1 cellular context compared by ENCODE assay signal in the genomic region with DNA sequence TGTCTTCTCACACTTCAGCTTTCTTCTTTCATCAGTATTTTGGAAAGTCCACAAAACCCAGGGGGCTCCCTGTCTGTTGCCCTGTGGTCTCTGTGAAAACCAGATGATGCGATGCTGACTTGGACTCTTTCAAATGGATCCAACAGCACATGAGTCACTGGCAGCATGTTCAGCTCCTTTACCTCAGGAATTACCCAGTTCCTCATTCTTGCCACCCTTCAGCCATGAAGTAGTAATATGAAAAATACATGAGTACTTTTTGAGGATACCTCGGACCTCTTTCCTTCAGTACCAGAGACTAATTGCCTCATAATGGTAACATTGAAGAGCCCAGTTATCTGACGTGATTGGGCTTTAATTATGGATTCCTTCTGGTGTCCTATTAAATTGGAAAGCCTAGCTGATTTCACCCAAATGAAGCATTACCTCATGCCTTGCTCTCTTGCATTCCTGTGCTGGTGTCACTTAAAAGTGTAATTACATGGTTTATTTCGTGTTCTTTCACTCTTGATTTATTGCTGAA.
TF ChIP-seq lines count a peak whose summit lies in the region.

No MANE protein-coding gene starts in this region.

TF ChIP-seq in GM12878, 131 proteins besides CTCF, POLR2A, EP300 and RAD21 (continued from another document and continues in another):
- TF ChIP-seq, protein P1, sequence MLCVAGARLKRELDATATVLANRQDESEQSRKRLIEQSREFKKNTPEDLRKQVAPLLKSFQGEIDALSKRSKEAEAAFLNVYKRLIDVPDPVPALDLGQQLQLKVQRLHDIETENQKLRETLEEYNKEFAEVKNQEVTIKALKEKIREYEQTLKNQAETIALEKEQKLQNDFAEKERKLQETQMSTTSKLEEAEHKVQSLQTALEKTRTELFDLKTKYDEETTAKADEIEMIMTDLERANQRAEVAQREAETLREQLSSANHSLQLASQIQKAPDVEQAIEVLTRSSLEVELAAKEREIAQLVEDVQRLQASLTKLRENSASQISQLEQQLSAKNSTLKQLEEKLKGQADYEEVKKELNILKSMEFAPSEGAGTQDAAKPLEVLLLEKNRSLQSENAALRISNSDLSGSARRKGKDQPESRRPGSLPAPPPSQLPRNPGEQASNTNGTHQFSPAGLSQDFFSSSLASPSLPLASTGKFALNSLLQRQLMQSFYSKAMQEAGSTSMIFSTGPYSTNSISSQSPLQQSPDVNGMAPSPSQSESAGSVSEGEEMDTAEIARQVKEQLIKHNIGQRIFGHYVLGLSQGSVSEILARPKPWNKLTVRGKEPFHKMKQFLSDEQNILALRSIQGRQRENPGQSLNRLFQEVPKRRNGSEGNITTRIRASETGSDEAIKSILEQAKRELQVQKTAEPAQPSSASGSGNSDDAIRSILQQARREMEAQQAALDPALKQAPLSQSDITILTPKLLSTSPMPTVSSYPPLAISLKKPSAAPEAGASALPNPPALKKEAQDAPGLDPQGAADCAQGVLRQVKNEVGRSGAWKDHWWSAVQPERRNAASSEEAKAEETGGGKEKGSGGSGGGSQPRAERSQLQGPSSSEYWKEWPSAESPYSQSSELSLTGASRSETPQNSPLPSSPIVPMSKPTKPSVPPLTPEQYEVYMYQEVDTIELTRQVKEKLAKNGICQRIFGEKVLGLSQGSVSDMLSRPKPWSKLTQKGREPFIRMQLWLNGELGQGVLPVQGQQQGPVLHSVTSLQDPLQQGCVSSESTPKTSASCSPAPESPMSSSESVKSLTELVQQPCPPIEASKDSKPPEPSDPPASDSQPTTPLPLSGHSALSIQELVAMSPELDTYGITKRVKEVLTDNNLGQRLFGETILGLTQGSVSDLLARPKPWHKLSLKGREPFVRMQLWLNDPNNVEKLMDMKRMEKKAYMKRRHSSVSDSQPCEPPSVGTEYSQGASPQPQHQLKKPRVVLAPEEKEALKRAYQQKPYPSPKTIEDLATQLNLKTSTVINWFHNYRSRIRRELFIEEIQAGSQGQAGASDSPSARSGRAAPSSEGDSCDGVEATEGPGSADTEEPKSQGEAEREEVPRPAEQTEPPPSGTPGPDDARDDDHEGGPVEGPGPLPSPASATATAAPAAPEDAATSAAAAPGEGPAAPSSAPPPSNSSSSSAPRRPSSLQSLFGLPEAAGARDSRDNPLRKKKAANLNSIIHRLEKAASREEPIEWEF (IDR thresholded peaks at IDR 0.05; ENCODE audit: insufficient replicate concordance, low read depth, low read length) = peak; percentile 51
- TF ChIP-seq, protein P2, sequence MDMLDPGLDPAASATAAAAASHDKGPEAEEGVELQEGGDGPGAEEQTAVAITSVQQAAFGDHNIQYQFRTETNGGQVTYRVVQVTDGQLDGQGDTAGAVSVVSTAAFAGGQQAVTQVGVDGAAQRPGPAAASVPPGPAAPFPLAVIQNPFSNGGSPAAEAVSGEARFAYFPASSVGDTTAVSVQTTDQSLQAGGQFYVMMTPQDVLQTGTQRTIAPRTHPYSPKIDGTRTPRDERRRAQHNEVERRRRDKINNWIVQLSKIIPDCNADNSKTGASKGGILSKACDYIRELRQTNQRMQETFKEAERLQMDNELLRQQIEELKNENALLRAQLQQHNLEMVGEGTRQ (IDR thresholded peaks at IDR 0.05; ENCODE audit: borderline replicate concordance, low read depth, low read length) = no peak
- peak; percentile 45; the same call in 1 of the 2 replicates for TF ChIP-seq ZNF24 (IDR thresholded peaks at IDR 0.05)
- TF ChIP-seq HDAC2 (IDR thresholded peaks at IDR 0.05) = no peak
- peak; percentile 76; the same call in 2 of the 3 replicates for TF ChIP-seq POU2F2 (IDR thresholded peaks at IDR 0.05; ENCODE audit: borderline replicate concordance, low read depth, low read length)
- no peak; the same call in 1 of the 2 replicates for TF ChIP-seq SMC3 (IDR thresholded peaks at IDR 0.05; ENCODE audit: borderline replicate concordance, low read length)
- TF ChIP-seq NRF1 (conservative IDR thresholded peaks at IDR 0.05; ENCODE audit: low read depth, low read length) = no peak
- no peak for TF ChIP-seq SREBF1 (IDR thresholded peaks at IDR 0.05; ENCODE audit: low read length)
- TF ChIP-seq MEF2B (IDR thresholded peaks at IDR 0.05; ENCODE audit: partially characterized antibody, poor library complexity, severe bottlenecking) = peak; percentile 94
- peak; percentile 90 for TF ChIP-seq ATF7 (IDR thresholded peaks at IDR 0.05; ENCODE audit: low read depth)
- TF ChIP-seq CEBPB (IDR thresholded peaks at IDR 0.05; ENCODE audit: borderline replicate concordance in 1 of 2, low read depth in 2 of 2, low read length in 2 of 2) = peak in 1 of 2 experiments; percentile 67; a peak in 1 of 4 replicates
- peak; percentile 79; the same call in 1 of the 2 replicates for TF ChIP-seq STAT3 (IDR thresholded peaks at IDR 0.05; ENCODE audit: low read depth, low read length)
- peak; percentile 91 for TF ChIP-seq CBFB (IDR thresholded peaks at IDR 0.05; ENCODE audit: low read depth)
- no peak for TF ChIP-seq SMAD5 (IDR thresholded peaks at IDR 0.05; ENCODE audit: low read depth)
- no peak; the same call in 1 of the 2 replicates for TF ChIP-seq NR2F1 (conservative IDR thresholded peaks at IDR 0.05)
- TF ChIP-seq TCF3 (IDR thresholded peaks at IDR 0.05; ENCODE audit: borderline replicate concordance, insufficient read depth, low read depth, low read length) = no peak
- no peak for TF ChIP-seq KAT2A (conservative IDR thresholded peaks at IDR 0.05; ENCODE audit: control insufficient read depth, low read depth, low read length)
- TF ChIP-seq ZZZ3 (IDR thresholded peaks at IDR 0.05; ENCODE audit: control insufficient read depth, insufficient read length, low read depth) = no peak
- TF ChIP-seq ASH2L (IDR thresholded peaks at IDR 0.05; ENCODE audit: borderline replicate concordance, low read depth) = no peak
- TF ChIP-seq, protein P3, sequence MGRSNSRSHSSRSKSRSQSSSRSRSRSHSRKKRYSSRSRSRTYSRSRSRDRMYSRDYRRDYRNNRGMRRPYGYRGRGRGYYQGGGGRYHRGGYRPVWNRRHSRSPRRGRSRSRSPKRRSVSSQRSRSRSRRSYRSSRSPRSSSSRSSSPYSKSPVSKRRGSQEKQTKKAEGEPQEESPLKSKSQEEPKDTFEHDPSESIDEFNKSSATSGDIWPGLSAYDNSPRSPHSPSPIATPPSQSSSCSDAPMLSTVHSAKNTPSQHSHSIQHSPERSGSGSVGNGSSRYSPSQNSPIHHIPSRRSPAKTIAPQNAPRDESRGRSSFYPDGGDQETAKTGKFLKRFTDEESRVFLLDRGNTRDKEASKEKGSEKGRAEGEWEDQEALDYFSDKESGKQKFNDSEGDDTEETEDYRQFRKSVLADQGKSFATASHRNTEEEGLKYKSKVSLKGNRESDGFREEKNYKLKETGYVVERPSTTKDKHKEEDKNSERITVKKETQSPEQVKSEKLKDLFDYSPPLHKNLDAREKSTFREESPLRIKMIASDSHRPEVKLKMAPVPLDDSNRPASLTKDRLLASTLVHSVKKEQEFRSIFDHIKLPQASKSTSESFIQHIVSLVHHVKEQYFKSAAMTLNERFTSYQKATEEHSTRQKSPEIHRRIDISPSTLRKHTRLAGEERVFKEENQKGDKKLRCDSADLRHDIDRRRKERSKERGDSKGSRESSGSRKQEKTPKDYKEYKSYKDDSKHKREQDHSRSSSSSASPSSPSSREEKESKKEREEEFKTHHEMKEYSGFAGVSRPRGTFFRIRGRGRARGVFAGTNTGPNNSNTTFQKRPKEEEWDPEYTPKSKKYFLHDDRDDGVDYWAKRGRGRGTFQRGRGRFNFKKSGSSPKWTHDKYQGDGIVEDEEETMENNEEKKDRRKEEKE (IDR thresholded peaks at IDR 0.05) = no peak
- TF ChIP-seq, protein P4, sequence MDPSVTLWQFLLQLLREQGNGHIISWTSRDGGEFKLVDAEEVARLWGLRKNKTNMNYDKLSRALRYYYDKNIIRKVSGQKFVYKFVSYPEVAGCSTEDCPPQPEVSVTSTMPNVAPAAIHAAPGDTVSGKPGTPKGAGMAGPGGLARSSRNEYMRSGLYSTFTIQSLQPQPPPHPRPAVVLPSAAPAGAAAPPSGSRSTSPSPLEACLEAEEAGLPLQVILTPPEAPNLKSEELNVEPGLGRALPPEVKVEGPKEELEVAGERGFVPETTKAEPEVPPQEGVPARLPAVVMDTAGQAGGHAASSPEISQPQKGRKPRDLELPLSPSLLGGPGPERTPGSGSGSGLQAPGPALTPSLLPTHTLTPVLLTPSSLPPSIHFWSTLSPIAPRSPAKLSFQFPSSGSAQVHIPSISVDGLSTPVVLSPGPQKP (IDR thresholded peaks at IDR 0.05; ENCODE audit: low read depth, low read length) = no peak
- peak; percentile 96 for TF ChIP-seq IRF4 (IDR thresholded peaks at IDR 0.05; ENCODE audit: low read depth, low read length)
- no peak for TF ChIP-seq FOXK2 (IDR thresholded peaks at IDR 0.05)
- TF ChIP-seq SIN3A (IDR thresholded peaks at IDR 0.05; ENCODE audit: low read depth, low read length) = no peak
- TF ChIP-seq KDM1A (IDR thresholded peaks at IDR 0.05; ENCODE audit: borderline replicate concordance) = no peak
- TF ChIP-seq KLF5 (IDR thresholded peaks at IDR 0.05; ENCODE audit: partially characterized antibody) = peak; percentile 53
- TF ChIP-seq, protein P5, sequence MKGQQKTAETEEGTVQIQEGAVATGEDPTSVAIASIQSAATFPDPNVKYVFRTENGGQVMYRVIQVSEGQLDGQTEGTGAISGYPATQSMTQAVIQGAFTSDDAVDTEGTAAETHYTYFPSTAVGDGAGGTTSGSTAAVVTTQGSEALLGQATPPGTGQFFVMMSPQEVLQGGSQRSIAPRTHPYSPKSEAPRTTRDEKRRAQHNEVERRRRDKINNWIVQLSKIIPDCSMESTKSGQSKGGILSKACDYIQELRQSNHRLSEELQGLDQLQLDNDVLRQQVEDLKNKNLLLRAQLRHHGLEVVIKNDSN (IDR thresholded peaks at IDR 0.05; ENCODE audit: borderline replicate concordance, extremely low read length, insufficient read depth, low read depth, low read length) = no peak
- no peak for TF ChIP-seq NFXL1 (IDR thresholded peaks at IDR 0.05; ENCODE audit: borderline replicate concordance)
- TF ChIP-seq, protein P6, sequence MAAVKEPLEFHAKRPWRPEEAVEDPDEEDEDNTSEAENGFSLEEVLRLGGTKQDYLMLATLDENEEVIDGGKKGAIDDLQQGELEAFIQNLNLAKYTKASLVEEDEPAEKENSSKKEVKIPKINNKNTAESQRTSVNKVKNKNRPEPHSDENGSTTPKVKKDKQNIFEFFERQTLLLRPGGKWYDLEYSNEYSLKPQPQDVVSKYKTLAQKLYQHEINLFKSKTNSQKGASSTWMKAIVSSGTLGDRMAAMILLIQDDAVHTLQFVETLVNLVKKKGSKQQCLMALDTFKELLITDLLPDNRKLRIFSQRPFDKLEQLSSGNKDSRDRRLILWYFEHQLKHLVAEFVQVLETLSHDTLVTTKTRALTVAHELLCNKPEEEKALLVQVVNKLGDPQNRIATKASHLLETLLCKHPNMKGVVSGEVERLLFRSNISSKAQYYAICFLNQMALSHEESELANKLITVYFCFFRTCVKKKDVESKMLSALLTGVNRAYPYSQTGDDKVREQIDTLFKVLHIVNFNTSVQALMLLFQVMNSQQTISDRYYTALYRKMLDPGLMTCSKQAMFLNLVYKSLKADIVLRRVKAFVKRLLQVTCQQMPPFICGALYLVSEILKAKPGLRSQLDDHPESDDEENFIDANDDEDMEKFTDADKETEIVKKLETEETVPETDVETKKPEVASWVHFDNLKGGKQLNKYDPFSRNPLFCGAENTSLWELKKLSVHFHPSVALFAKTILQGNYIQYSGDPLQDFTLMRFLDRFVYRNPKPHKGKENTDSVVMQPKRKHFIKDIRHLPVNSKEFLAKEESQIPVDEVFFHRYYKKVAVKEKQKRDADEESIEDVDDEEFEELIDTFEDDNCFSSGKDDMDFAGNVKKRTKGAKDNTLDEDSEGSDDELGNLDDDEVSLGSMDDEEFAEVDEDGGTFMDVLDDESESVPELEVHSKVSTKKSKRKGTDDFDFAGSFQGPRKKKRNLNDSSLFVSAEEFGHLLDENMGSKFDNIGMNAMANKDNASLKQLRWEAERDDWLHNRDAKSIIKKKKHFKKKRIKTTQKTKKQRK (IDR thresholded peaks at IDR 0.05; ENCODE audit: low read depth, low read length) = no peak
- peak; percentile 70; the same call in 1 of the 2 replicates for TF ChIP-seq TCF12 (IDR thresholded peaks at IDR 0.05; ENCODE audit: low read depth, low read length)
- TF ChIP-seq, protein P7, sequence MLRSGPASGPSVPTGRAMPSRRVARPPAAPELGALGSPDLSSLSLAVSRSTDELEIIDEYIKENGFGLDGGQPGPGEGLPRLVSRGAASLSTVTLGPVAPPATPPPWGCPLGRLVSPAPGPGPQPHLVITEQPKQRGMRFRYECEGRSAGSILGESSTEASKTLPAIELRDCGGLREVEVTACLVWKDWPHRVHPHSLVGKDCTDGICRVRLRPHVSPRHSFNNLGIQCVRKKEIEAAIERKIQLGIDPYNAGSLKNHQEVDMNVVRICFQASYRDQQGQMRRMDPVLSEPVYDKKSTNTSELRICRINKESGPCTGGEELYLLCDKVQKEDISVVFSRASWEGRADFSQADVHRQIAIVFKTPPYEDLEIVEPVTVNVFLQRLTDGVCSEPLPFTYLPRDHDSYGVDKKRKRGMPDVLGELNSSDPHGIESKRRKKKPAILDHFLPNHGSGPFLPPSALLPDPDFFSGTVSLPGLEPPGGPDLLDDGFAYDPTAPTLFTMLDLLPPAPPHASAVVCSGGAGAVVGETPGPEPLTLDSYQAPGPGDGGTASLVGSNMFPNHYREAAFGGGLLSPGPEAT (IDR thresholded peaks at IDR 0.05; ENCODE audit: low read depth) = peak; percentile 97
- TF ChIP-seq, protein P8, sequence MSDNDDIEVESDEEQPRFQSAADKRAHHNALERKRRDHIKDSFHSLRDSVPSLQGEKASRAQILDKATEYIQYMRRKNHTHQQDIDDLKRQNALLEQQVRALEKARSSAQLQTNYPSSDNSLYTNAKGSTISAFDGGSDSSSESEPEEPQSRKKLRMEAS (IDR thresholded peaks at IDR 0.05; ENCODE audit: low read depth, low read length) = no peak
- peak; percentile 87 for TF ChIP-seq RELA (IDR thresholded peaks at IDR 0.05; ENCODE audit: borderline replicate concordance, partially characterized antibody)
- TF ChIP-seq SREBF2 (IDR thresholded peaks at IDR 0.05; ENCODE audit: low read length) = no peak
- TF ChIP-seq YBX1 (IDR thresholded peaks at IDR 0.05) = no peak
- no peak for TF ChIP-seq ESRRA (IDR thresholded peaks at IDR 0.05; ENCODE audit: low read length)
- TF ChIP-seq MEF2A (IDR thresholded peaks at IDR 0.05; ENCODE audit: insufficient read depth, low read depth, low read length) = 0 out of 2 replicates have a peak, but pooled peaks have one; percentile 52
- peak; percentile 97 for TF ChIP-seq IKZF1 (conservative IDR thresholded peaks at IDR 0.05)
- TF ChIP-seq RCOR1 (conservative IDR thresholded peaks at IDR 0.05; ENCODE audit: low read depth, low read length) = 0 out of 2 replicates have a peak, but pooled peaks have one; percentile 21
- TF ChIP-seq, protein P9, sequence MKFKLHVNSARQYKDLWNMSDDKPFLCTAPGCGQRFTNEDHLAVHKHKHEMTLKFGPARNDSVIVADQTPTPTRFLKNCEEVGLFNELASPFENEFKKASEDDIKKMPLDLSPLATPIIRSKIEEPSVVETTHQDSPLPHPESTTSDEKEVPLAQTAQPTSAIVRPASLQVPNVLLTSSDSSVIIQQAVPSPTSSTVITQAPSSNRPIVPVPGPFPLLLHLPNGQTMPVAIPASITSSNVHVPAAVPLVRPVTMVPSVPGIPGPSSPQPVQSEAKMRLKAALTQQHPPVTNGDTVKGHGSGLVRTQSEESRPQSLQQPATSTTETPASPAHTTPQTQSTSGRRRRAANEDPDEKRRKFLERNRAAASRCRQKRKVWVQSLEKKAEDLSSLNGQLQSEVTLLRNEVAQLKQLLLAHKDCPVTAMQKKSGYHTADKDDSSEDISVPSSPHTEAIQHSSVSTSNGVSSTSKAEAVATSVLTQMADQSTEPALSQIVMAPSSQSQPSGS (IDR thresholded peaks at IDR 0.05; ENCODE audit: low read length) = peak; percentile 94
- TF ChIP-seq TARDBP (IDR thresholded peaks at IDR 0.05; ENCODE audit: borderline replicate concordance) = no peak
- peak; percentile 87; the same call in 1 of the 2 replicates for TF ChIP-seq GATAD2B (conservative IDR thresholded peaks at IDR 0.05; ENCODE audit: low read depth)
- peak; percentile 15 for TF ChIP-seq SP1 (IDR thresholded peaks at IDR 0.05; ENCODE audit: low read depth, low read length)
